ENCODE assay signal across 1 cellular context in the genomic region with DNA sequence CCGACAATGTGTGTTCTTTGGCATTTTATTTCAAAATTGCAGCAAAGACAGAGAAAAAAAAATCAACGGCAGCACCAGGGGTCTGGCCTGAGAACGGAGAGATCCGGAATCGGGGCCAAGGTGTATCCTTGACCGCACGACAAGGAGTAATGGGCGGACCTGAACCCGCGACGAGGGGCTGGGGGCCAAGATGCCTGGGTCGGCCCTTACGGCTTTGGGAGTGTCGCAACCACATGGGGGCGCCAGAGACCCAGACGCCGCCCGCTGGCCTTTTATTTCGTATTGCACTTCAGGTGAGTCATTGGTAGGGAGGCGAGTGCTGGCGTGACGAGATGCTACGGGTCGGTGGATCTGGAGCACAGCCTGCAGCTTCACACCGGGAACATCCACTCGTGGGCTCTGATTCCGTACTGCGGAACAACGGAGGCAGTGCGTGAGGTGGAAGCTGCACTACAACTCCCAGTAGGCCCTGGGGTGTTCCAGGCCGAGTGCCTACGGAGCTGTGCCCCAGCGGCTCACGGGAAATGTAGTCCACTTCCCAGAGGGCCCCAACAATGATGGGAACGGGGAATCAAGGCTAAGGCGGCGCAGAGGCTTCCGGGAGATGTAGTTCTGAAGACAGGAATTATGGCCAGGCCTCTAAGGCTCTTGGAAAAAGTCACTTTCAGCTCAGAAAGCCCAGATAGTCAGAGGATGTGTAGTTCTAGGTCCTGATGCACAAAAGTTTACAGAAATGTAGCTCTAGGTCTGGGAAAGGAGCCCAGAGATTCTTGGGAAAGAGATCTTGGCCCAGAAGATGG.
TF ChIP-seq lines count a peak whose summit lies in the region.

No MANE protein-coding gene starts in this region.

TF ChIP-seq in GM12878, 131 proteins besides CTCF, POLR2A, EP300 and RAD21 (continued from another document and continues in another):
- no peak for TF ChIP-seq POU2F2 (IDR thresholded peaks at IDR 0.05; ENCODE audit: borderline replicate concordance, low read depth, low read length)
- TF ChIP-seq RELA (IDR thresholded peaks at IDR 0.05; ENCODE audit: borderline replicate concordance, partially characterized antibody), result peak; percentile 79
- no peak for TF ChIP-seq SMAD1 (IDR thresholded peaks at IDR 0.05; ENCODE audit: low read depth, partially characterized antibody)
- TF ChIP-seq SIX5 (IDR thresholded peaks at IDR 0.05; ENCODE audit: low read depth, low read length, severe bottlenecking), result peak; percentile 100
- TF ChIP-seq GABPA (IDR thresholded peaks at IDR 0.05; ENCODE audit: low read depth), result 0 out of 2 replicates have a peak, but pooled peaks have one; percentile 46
- 0 out of 4 replicates have a peak, but pooled peaks of 1 of the 2 experiments have one; percentile 51 for TF ChIP-seq SRF (IDR thresholded peaks at IDR 0.05; ENCODE audit: low read depth in 2 of 2, low read length in 2 of 2)
- peak; percentile 92 for TF ChIP-seq GATAD2B (conservative IDR thresholded peaks at IDR 0.05; ENCODE audit: low read depth)
- TF ChIP-seq MEF2B (IDR thresholded peaks at IDR 0.05; ENCODE audit: partially characterized antibody, poor library complexity, severe bottlenecking), result no peak
- TF ChIP-seq KAT2A (conservative IDR thresholded peaks at IDR 0.05; ENCODE audit: control insufficient read depth, low read depth, low read length), result no peak
- peak; percentile 93; the same call in 1 of the 2 replicates for TF ChIP-seq HDGF (IDR thresholded peaks at IDR 0.05)
- peak; percentile 89; the same call in 1 of the 2 replicates for TF ChIP-seq STAT1 (conservative IDR thresholded peaks at IDR 0.05)
- no peak for TF ChIP-seq ZBED1 (IDR thresholded peaks at IDR 0.05; ENCODE audit: borderline replicate concordance)
- TF ChIP-seq, protein P1, sequence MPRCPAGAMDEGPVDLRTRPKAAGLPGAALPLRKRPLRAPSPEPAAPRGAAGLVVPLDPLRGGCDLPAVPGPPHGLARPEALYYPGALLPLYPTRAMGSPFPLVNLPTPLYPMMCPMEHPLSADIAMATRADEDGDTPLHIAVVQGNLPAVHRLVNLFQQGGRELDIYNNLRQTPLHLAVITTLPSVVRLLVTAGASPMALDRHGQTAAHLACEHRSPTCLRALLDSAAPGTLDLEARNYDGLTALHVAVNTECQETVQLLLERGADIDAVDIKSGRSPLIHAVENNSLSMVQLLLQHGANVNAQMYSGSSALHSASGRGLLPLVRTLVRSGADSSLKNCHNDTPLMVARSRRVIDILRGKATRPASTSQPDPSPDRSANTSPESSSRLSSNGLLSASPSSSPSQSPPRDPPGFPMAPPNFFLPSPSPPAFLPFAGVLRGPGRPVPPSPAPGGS (IDR thresholded peaks at IDR 0.05; ENCODE audit: borderline replicate concordance, insufficient read depth, low read depth, low read length, poor library complexity, severe bottlenecking), result no peak
- no peak for TF ChIP-seq MTA2 (IDR thresholded peaks at IDR 0.05; ENCODE audit: low read depth)
- peak; percentile 91 for TF ChIP-seq BACH1 (IDR thresholded peaks at IDR 0.05; ENCODE audit: borderline replicate concordance)
- TF ChIP-seq, protein P2, sequence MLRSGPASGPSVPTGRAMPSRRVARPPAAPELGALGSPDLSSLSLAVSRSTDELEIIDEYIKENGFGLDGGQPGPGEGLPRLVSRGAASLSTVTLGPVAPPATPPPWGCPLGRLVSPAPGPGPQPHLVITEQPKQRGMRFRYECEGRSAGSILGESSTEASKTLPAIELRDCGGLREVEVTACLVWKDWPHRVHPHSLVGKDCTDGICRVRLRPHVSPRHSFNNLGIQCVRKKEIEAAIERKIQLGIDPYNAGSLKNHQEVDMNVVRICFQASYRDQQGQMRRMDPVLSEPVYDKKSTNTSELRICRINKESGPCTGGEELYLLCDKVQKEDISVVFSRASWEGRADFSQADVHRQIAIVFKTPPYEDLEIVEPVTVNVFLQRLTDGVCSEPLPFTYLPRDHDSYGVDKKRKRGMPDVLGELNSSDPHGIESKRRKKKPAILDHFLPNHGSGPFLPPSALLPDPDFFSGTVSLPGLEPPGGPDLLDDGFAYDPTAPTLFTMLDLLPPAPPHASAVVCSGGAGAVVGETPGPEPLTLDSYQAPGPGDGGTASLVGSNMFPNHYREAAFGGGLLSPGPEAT (IDR thresholded peaks at IDR 0.05; ENCODE audit: low read depth), result peak; percentile 76
- no peak for TF ChIP-seq MYC (IDR thresholded peaks at IDR 0.05; ENCODE audit: insufficient read depth, insufficient read length, insufficient replicate concordance, low read length, severe bottlenecking)
- TF ChIP-seq EGR1 (IDR thresholded peaks at IDR 0.05; ENCODE audit: borderline replicate concordance in 1 of 2, low read depth in 2 of 2, low read length in 2 of 2), result no peak
- TF ChIP-seq, protein P3, sequence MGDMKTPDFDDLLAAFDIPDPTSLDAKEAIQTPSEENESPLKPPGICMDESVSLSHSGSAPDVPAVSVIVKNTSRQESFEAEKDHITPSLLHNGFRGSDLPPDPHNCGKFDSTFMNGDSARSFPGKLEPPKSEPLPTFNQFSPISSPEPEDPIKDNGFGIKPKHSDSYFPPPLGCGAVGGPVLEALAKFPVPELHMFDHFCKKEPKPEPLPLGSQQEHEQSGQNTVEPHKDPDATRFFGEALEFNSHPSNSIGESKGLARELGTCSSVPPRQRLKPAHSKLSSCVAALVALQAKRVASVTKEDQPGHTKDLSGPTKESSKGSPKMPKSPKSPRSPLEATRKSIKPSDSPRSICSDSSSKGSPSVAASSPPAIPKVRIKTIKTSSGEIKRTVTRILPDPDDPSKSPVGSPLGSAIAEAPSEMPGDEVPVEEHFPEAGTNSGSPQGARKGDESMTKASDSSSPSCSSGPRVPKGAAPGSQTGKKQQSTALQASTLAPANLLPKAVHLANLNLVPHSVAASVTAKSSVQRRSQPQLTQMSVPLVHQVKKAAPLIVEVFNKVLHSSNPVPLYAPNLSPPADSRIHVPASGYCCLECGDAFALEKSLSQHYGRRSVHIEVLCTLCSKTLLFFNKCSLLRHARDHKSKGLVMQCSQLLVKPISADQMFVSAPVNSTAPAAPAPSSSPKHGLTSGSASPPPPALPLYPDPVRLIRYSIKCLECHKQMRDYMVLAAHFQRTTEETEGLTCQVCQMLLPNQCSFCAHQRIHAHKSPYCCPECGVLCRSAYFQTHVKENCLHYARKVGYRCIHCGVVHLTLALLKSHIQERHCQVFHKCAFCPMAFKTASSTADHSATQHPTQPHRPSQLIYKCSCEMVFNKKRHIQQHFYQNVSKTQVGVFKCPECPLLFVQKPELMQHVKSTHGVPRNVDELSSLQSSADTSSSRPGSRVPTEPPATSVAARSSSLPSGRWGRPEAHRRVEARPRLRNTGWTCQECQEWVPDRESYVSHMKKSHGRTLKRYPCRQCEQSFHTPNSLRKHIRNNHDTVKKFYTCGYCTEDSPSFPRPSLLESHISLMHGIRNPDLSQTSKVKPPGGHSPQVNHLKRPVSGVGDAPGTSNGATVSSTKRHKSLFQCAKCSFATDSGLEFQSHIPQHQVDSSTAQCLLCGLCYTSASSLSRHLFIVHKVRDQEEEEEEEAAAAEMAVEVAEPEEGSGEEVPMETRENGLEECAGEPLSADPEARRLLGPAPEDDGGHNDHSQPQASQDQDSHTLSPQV (IDR thresholded peaks at IDR 0.05), result no peak
- peak; percentile 100 for TF ChIP-seq HCFC1 (IDR thresholded peaks at IDR 0.05; ENCODE audit: low read length)
- TF ChIP-seq NR2F1 (conservative IDR thresholded peaks at IDR 0.05), result no peak
- peak; percentile 39; the same call in 1 of the 2 replicates for TF ChIP-seq PAX5 (IDR thresholded peaks at IDR 0.05; ENCODE audit: borderline replicate concordance, low read depth, low read length)
- TF ChIP-seq, protein P4, sequence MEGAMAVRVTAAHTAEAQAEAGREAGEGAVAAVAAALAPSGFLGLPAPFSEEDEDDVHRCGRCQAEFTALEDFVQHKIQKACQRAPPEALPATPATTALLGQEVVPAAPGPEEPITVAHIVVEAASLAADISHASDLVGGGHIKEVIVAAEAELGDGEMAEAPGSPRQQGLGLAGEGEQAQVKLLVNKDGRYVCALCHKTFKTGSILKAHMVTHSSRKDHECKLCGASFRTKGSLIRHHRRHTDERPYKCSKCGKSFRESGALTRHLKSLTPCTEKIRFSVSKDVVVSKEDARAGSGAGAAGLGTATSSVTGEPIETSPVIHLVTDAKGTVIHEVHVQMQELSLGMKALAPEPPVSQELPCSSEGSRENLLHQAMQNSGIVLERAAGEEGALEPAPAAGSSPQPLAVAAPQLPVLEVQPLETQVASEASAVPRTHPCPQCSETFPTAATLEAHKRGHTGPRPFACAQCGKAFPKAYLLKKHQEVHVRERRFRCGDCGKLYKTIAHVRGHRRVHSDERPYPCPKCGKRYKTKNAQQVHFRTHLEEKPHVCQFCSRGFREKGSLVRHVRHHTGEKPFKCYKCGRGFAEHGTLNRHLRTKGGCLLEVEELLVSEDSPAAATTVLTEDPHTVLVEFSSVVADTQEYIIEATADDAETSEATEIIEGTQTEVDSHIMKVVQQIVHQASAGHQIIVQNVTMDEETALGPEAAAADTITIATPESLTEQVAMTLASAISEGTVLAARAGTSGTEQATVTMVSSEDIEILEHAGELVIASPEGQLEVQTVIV (IDR thresholded peaks at IDR 0.05; ENCODE audit: borderline replicate concordance, partially characterized antibody), result peak; percentile 65
- TF ChIP-seq LARP7 (IDR thresholded peaks at IDR 0.05), result peak; percentile 81; the same call in 1 of the 2 replicates
- no peak for TF ChIP-seq CBX5 (IDR thresholded peaks at IDR 0.05; ENCODE audit: low read depth)
- TF ChIP-seq ZSCAN29 (IDR thresholded peaks at IDR 0.05), result no peak
- TF ChIP-seq, protein P5, sequence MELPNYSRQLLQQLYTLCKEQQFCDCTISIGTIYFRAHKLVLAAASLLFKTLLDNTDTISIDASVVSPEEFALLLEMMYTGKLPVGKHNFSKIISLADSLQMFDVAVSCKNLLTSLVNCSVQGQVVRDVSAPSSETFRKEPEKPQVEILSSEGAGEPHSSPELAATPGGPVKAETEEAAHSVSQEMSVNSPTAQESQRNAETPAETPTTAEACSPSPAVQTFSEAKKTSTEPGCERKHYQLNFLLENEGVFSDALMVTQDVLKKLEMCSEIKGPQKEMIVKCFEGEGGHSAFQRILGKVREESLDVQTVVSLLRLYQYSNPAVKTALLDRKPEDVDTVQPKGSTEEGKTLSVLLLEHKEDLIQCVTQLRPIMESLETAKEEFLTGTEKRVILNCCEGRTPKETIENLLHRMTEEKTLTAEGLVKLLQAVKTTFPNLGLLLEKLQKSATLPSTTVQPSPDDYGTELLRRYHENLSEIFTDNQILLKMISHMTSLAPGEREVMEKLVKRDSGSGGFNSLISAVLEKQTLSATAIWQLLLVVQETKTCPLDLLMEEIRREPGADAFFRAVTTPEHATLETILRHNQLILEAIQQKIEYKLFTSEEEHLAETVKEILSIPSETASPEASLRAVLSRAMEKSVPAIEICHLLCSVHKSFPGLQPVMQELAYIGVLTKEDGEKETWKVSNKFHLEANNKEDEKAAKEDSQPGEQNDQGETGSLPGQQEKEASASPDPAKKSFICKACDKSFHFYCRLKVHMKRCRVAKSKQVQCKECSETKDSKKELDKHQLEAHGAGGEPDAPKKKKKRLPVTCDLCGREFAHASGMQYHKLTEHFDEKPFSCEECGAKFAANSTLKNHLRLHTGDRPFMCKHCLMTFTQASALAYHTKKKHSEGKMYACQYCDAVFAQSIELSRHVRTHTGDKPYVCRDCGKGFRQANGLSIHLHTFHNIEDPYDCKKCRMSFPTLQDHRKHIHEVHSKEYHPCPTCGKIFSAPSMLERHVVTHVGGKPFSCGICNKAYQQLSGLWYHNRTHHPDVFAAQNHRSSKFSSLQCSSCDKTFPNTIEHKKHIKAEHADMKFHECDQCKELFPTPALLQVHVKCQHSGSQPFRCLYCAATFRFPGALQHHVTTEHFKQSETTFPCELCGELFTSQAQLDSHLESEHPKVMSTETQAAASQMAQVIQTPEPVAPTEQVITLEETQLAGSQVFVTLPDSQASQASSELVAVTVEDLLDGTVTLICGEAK (IDR thresholded peaks at IDR 0.05; ENCODE audit: borderline replicate concordance), result peak; percentile 74; the same call in 1 of the 2 replicates
- peak; percentile 94; the same call in 1 of the 2 replicates for TF ChIP-seq RB1 (IDR thresholded peaks at IDR 0.05; ENCODE audit: borderline replicate concordance)
- TF ChIP-seq, protein P6, sequence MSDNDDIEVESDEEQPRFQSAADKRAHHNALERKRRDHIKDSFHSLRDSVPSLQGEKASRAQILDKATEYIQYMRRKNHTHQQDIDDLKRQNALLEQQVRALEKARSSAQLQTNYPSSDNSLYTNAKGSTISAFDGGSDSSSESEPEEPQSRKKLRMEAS (IDR thresholded peaks at IDR 0.05; ENCODE audit: low read depth, low read length), result no peak
- TF ChIP-seq TARDBP (IDR thresholded peaks at IDR 0.05; ENCODE audit: borderline replicate concordance), result peak; percentile 95
- TF ChIP-seq, protein P7, sequence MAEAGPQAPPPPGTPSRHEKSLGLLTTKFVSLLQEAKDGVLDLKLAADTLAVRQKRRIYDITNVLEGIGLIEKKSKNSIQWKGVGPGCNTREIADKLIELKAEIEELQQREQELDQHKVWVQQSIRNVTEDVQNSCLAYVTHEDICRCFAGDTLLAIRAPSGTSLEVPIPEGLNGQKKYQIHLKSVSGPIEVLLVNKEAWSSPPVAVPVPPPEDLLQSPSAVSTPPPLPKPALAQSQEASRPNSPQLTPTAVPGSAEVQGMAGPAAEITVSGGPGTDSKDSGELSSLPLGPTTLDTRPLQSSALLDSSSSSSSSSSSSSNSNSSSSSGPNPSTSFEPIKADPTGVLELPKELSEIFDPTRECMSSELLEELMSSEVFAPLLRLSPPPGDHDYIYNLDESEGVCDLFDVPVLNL (IDR thresholded peaks at IDR 0.05; ENCODE audit: low read depth, low read length), result no peak
- no peak for TF ChIP-seq IRF4 (IDR thresholded peaks at IDR 0.05; ENCODE audit: low read depth, low read length)
- no peak for TF ChIP-seq ZNF384 (IDR thresholded peaks at IDR 0.05; ENCODE audit: borderline replicate concordance, low read depth, low read length)
- TF ChIP-seq ATF7 (IDR thresholded peaks at IDR 0.05; ENCODE audit: low read depth), result peak; percentile 57; the same call in 1 of the 2 replicates
- peak; percentile 50; the same call in 1 of the 2 replicates for TF ChIP-seq EED (IDR thresholded peaks at IDR 0.05; ENCODE audit: low read depth)
- TF ChIP-seq, protein P8, sequence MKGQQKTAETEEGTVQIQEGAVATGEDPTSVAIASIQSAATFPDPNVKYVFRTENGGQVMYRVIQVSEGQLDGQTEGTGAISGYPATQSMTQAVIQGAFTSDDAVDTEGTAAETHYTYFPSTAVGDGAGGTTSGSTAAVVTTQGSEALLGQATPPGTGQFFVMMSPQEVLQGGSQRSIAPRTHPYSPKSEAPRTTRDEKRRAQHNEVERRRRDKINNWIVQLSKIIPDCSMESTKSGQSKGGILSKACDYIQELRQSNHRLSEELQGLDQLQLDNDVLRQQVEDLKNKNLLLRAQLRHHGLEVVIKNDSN (IDR thresholded peaks at IDR 0.05; ENCODE audit: borderline replicate concordance, extremely low read length, insufficient read depth, low read depth, low read length), result no peak
- no peak for TF ChIP-seq POLR2AphosphoS5 (IDR thresholded peaks at IDR 0.05; ENCODE audit: low read length)
- TF ChIP-seq, protein P9, sequence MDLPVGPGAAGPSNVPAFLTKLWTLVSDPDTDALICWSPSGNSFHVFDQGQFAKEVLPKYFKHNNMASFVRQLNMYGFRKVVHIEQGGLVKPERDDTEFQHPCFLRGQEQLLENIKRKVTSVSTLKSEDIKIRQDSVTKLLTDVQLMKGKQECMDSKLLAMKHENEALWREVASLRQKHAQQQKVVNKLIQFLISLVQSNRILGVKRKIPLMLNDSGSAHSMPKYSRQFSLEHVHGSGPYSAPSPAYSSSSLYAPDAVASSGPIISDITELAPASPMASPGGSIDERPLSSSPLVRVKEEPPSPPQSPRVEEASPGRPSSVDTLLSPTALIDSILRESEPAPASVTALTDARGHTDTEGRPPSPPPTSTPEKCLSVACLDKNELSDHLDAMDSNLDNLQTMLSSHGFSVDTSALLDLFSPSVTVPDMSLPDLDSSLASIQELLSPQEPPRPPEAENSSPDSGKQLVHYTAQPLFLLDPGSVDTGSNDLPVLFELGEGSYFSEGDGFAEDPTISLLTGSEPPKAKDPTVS (IDR thresholded peaks at IDR 0.05; ENCODE audit: low read depth, low read length), result peak; percentile 19; the same call in 1 of the 2 replicates
- TF ChIP-seq SUZ12 (IDR thresholded peaks at IDR 0.05; ENCODE audit: unreplicated experiment), result no peak
